ENCODE assay signal across 1 cellular context in genomic region chrX:112967341-112967740, GRCh38.
TF ChIP-seq lines count a peak whose summit lies in the region.

No MANE protein-coding gene starts in this region.

TF ChIP-seq in Ishikawa, 13 proteins besides CTCF, POLR2A, EP300 and RAD21 (continued from another document):
- TF ChIP-seq CEBPB (IDR thresholded peaks at IDR 0.05), result 0 out of 2 replicates have a peak, but pooled peaks have one; percentile 4
